Comparison of ENCODE assay signal across 8 cellular contexts in the genomic region with DNA sequence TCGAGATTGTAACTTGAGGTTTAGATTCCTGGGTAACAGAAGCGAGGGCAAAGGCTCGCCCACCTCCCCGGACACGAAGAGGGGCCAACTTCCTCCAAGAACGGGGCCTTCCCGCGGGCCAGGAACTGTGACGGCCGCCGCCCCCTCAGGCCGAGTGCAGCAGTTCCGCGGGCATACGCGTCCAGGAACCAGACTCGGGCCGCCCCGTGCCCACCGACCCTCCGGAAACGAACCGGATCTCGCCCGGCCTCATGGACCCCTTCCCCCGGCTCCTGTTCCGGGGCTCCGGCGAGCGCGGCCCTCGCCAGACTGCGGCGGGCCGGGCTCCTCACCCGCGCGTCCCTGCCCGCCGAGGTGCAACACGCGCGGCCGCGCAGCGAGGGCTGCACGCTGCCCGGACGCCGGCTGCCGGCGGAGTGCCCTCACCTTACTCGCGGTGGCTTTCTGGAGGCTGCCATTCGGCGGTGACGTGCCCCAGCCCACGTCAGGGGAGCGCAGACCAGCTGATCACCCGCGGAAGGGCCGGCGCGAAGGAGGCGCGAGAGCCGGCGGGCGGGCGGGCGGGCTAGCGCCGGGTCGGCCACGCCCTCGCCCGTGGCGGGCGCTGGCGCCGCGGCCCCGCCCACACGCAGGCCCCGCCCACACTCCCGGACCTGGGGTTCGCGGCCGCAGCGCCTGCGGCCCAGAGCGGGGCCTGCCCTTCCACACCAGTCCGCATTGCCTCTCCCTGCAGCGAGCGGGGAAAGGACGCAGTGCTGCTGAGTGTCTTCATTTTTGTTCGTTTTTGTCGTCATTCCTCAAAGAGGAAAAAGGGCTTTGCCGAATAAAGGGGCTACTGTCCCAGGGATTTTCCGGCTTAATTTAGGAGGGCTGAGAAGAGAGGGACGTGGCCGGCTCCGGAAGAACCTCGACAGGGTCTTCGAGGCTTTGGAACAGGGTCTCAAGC. TPM values are rescaled to one million over a fixed set of nuclear protein-coding genes. Genes with fewer than 3 reads are reported as not detected.
DNase-seq lines count a peak whose midpoint lies in the region; ATAC-seq and TF ChIP-seq lines count a peak whose summit lies in the region.

A gene (minus strand): TSS at position 536 of the 946 bp plus-strand sequence. CDS start 78 bp downstream, at position 458.

- H3K9me3 ChIP-seq in OCI-LY7 (ENCODE audit: low read length): peaks cover 13% of the 10 kb centered on the region; the same call in 1 of the 2 replicates
- H3K9me3 ChIP-seq in mucosa of rectum (ENCODE audit: control insufficient read depth in 2 of 2, low read length in 2 of 2): no peaks in the 10 kb centered on the region

- peaks cover 37% of the 10 kb centered on the region for H3K36me3 ChIP-seq in OCI-LY7 (ENCODE audit: insufficient read depth, low read length)
- H3K36me3 ChIP-seq in mucosa of rectum (ENCODE audit: control insufficient read depth in 2 of 2, insufficient read depth in 2 of 2, low read length in 2 of 2): no peaks in the 10 kb centered on the region

- peak within 1 kb of the TSS; percentile 87 to 94 for H3K9ac ChIP-seq in mucosa of rectum (ENCODE audit: low read depth in 1 of 2, low read length in 2 of 2)

- H3K27me3 ChIP-seq in HL-60 (ENCODE audit: insufficient read depth, poor library complexity, severe bottlenecking) (no peaks in the 10 kb centered on the region), mucosa of rectum (ENCODE audit: control insufficient read depth in 2 of 2, insufficient read depth in 2 of 2, low read length in 2 of 2) (no peaks in the 10 kb centered on the region)

- H3K4me3 ChIP-seq in HL-60 (replicated peaks; ENCODE audit: insufficient read depth, low read length) (peak within 1 kb of the TSS; percentile 79), OCI-LY7 (ENCODE audit: low read depth, low read length, poor library complexity, severe bottlenecking) (peak within 1 kb of the TSS; percentile 80), mucosa of rectum (ENCODE audit: low read length in 2 of 2) (peak within 1 kb of the TSS; percentile 77 to 80)

- TF ChIP-seq CTCF in HL-60 (IDR thresholded peaks at IDR 0.05; ENCODE audit: insufficient read depth, low read length): no peak
- TF ChIP-seq CTCF in OCI-LY7 (conservative IDR thresholded peaks at IDR 0.05; ENCODE audit: low read length): no peak

- peaks cover 49% of the 10 kb centered on the region for H3K79me2 ChIP-seq in OCI-LY7 (ENCODE audit: insufficient read depth, low read depth, low read length)

- H3K4me2 ChIP-seq in OCI-LY7 (ENCODE audit: low read length): peak within 1 kb of the TSS; percentile 95

- POLR2A ChIA-PET in OCI-LY7 (lab: Charles Lee): interaction anchor here (0.7 to 4.8 kb wide), 4 partner anchors 12 to 555 kb away, joined by 3 to 39 read pairs (median 4); no protein-coding TSS in a partner anchor

- peak; percentile 53 for DNase-seq in COLO829 (ENCODE audit: low spot score)
- peak; percentile 74 to 83 for DNase-seq in HL-60 (ENCODE audit: low read depth in 1 of 2, low spot score in 1 of 2)
- peak; percentile 89 for DNase-seq in OCI-LY7 (ENCODE audit: low spot score)
- DNase-seq in activated T-cell treated with anti-CD3 and anti-CD28 coated beads for 24 hours (ENCODE audit: low read depth): peak; percentile 73
- peak; percentile 36 for DNase-seq in epithelial cell of prostate (ENCODE audit: low read depth, low spot score)
- peak; percentile 40 to 67 for DNase-seq in stimulated activated CD8-positive, alpha-beta memory T cell treated with anti-CD3 and anti-CD28 coated beads, Interleukin-4, amount 100 ng/mL, for 4 hours (ENCODE audit: low read depth in 2 of 2, low spot score in 1 of 2)

- ATAC-seq in GM19467 (IDR thresholded peaks at IDR 0.05; ENCODE audit: unreplicated experiment): peak; percentile 96

- peaks cover 44% of the 10 kb centered on the region for H3K4me1 ChIP-seq in OCI-LY7 (ENCODE audit: insufficient read depth, low read length, poor library complexity, severe bottlenecking)
- peaks cover 13 to 18% of the 10 kb centered on the region in 2 donors for H3K4me1 ChIP-seq in mucosa of rectum (ENCODE audit: control insufficient read depth in 2 of 2, insufficient read depth in 2 of 2, low read length in 2 of 2)

- H2AFZ ChIP-seq in OCI-LY7 (ENCODE audit: low read length): peak within 1 kb of the TSS; percentile 82; the same call in 1 of the 2 replicates

- no TSS peak for BruUV-seq in OCI-LY7 (replicated peaks; lab: Mats Ljungman, UMichigan)

- CTCF ChIA-PET in OCI-LY7 (lab: Charles Lee; ENCODE audit: unreplicated experiment): no interaction called here

- no peaks in the 10 kb centered on the region for H4K20me1 ChIP-seq in OCI-LY7 (ENCODE audit: insufficient read depth, low read length)

- no peaks in the 10 kb centered on the region for H3K9me2 ChIP-seq in OCI-LY7 (ENCODE audit: insufficient read depth, low read length)

- H3K27ac ChIP-seq in HL-60 (replicated peaks): peak within 1 kb of the TSS; percentile 89
- peak within 1 kb of the TSS; percentile 48 for H3K27ac ChIP-seq in OCI-LY7 (ENCODE audit: low read depth, low read length, poor library complexity, severe bottlenecking)
- peak within 1 kb of the TSS; percentile 55 for H3K27ac ChIP-seq in epithelial cell of prostate
- peak within 1 kb of the TSS; percentile 89 to 94 for H3K27ac ChIP-seq in mucosa of rectum (ENCODE audit: low read depth in 2 of 2, low read length in 2 of 2)

- intact Hi-C loops in OCI-LY7 (cut with micrococcal nuclease; ENCODE audit: unreplicated experiment): loop anchor here (2.0 kb wide), 1 partner anchor 38 kb away; no protein-coding TSS in a partner anchor

RNA-seq across cellular contexts. Expression of the gene that starts here (rescaled TPM):
- total RNA-seq in OCI-LY7 (2014; rRNA removed; shearing (Covaris generic)): 234 and 237 TPM in 2 replicates
- total RNA-seq in OCI-LY7 (2022): 130 and 136 TPM in 2 replicates

Comparison
In these comparisons a context has a peak if more than half of its experiments do, and no peak if none do; other contexts are left out.
1. Peak in every context shown above with its lines: DNase-seq, ATAC-seq, H3K4me3 ChIP-seq and H3K27ac ChIP-seq.
2. DNase-seq: peak in every context shown above with its lines; median percentile 89 in OCI-LY7; 78 in HL-60; 73 in activated T-cell treated with anti-CD3 and anti-CD28 coated beads for 24 hours; 54 in stimulated activated CD8-positive, alpha-beta memory T cell treated with anti-CD3 and anti-CD28 coated beads, Interleukin-4, amount 100 ng/mL, for 4 hours; 53 in COLO829; 36 in epithelial cell of prostate.